8 cellular contexts compared by ENCODE assay signal in genomic region chr15:64825081-64825430, GRCh38. TPM values are rescaled to one million over a fixed set of nuclear protein-coding genes. Genes with fewer than 3 reads are reported as not detected.
DNase-seq lines count a peak whose midpoint lies in the region; FAIRE-seq and TF ChIP-seq lines count a peak whose summit lies in the region.

No MANE protein-coding gene starts in this region.

- H3K4me1 ChIP-seq in NT2/D1 (ENCODE audit: insufficient read depth, insufficient read length) = peaks cover 15% of the 10 kb centered on the region
- peaks cover 15% of the 10 kb centered on the region for H3K4me1 ChIP-seq in endothelial cell of umbilical vein (ENCODE audit: control insufficient read depth, extremely low read depth, insufficient read depth, low read length)
- H3K4me1 ChIP-seq in neuronal stem cell (ENCODE audit: control insufficient read depth in 2 of 2, insufficient read depth in 1 of 2, low read depth in 1 of 2, low read length in 2 of 2) = peaks cover 5 to 8% of the 10 kb centered on the region in 2 donors

- no peak overlapping the region for H3K14ac ChIP-seq in neuronal stem cell (ENCODE audit: low read length)

- peaks cover 30% of the 10 kb centered on the region for H3K4me1 Mint-ChIP-seq in T-helper 2 cell treated with Interferon-gamma antibody and Interleukin-4, amounts not matched to agents 5 μg/mL and 100 μg/mL, for 36 hours (ENCODE audit: low read depth)

- dilution Hi-C loops in endothelial cell of umbilical vein (cut with MboI; ENCODE audit: extremely low pct_ligation_motif_present, low sequenced_read_pairs) = no loop called here

- no peak overlapping the region for H2BK120ac ChIP-seq in neuronal stem cell (ENCODE audit: low read depth, low read length)

- peak overlapping the region; percentile 86 for H3K4me3 ChIP-seq in NT2/D1 (ENCODE audit: insufficient read length, low read depth)
- H3K4me3 ChIP-seq in endothelial cell of umbilical vein (replicated peaks in 1 of 3; ENCODE audit: insufficient read depth in 1 of 3, low read depth in 1 of 3, low read length in 3 of 3) = peak overlapping the region; percentile 39 to 73 (median 44)
- peak overlapping the region; percentile 79 to 94 for H3K4me3 ChIP-seq in neuronal stem cell (ENCODE audit: low read length in 2 of 2)

- H3K36me3 ChIP-seq in NT2/D1 (ENCODE audit: insufficient read depth, insufficient read length, low read length) (peaks cover 43% of the 10 kb centered on the region), endothelial cell of umbilical vein (ENCODE audit: control insufficient read depth in 2 of 2, extremely low read depth in 1 of 2, insufficient read depth in 2 of 2, low read length in 2 of 2) (no peaks in the 10 kb centered on the region), neuronal stem cell (replicated peaks in 1 of 2; ENCODE audit: control insufficient read depth in 2 of 2, insufficient read depth in 2 of 2, low read length in 2 of 2) (peaks cover 18 to 31% of the 10 kb centered on the region in 2 donors)

- FAIRE-seq in endothelial cell of umbilical vein (lab: Jason Lieb, UNC) = no peak

- H3K27ac ChIP-seq in endothelial cell of umbilical vein (ENCODE audit: insufficient read depth, low read depth, low read length) (no peak overlapping the region), neuronal stem cell (replicated peaks; ENCODE audit: low read length) (peak overlapping the region; percentile 29)

- TF ChIP-seq POLR2A in endothelial cell of umbilical vein (IDR thresholded peaks at IDR 0.05; ENCODE audit: low read depth, low read length) = no peak

- H3K23ac ChIP-seq in neuronal stem cell (ENCODE audit: low read depth, low read length, poor library complexity) = no peak overlapping the region

- no peak overlapping the region for H2BK12ac ChIP-seq in neuronal stem cell (ENCODE audit: low read length)

- H3K4me2 ChIP-seq in endothelial cell of umbilical vein (ENCODE audit: insufficient read depth, low read length) (peak overlapping the region; percentile 98), neuronal stem cell (ENCODE audit: insufficient read depth, low read length, poor library complexity, severe bottlenecking) (peak overlapping the region; percentile 84)

- peaks cover 10% of the 10 kb centered on the region for H3K79me2 ChIP-seq in endothelial cell of umbilical vein (ENCODE audit: control insufficient read depth, insufficient read depth, low read length)

- peak overlapping the region; percentile 95 for H3K27ac Mint-ChIP-seq in T-helper 2 cell treated with Interferon-gamma antibody and Interleukin-4, amounts not matched to agents 5 μg/mL and 100 μg/mL, for 36 hours

- H3K27me3 ChIP-seq in NT2/D1 (ENCODE audit: insufficient read depth, insufficient read length) (no peaks in the 10 kb centered on the region), endothelial cell of umbilical vein (ENCODE audit: control insufficient read depth in 2 of 2, insufficient read depth in 2 of 2, low read length in 2 of 2) (no peaks in the 10 kb centered on the region), neuronal stem cell (ENCODE audit: control insufficient read depth in 3 of 3, insufficient read depth in 3 of 3, low read depth in 1 of 3, low read length in 3 of 3) (peaks cover 0 to 4% (median 0%) of the 10 kb centered on the region in 3 experiments)

- H3K9me3 ChIP-seq in NT2/D1 (ENCODE audit: insufficient read depth, low read length) (no peaks in the 10 kb centered on the region), endothelial cell of umbilical vein (replicated peaks; ENCODE audit: control insufficient read depth, insufficient read depth, low read length) (no peaks in the 10 kb centered on the region), neuronal stem cell (replicated peaks in 1 of 2; ENCODE audit: control insufficient read depth in 2 of 2, insufficient read depth in 1 of 2, low read depth in 1 of 2, low read length in 2 of 2) (peaks cover 0 to 1% of the 10 kb centered on the region in 2 donors)

- H3K9ac ChIP-seq in NT2/D1 (ENCODE audit: insufficient read length, low read depth) (peak overlapping the region; percentile 94), endothelial cell of umbilical vein (replicated peaks; ENCODE audit: extremely low read depth, insufficient read depth, low read length) (peak overlapping the region; percentile 7), neuronal stem cell (ENCODE audit: low read depth, low read length, poor library complexity) (peak overlapping the region; percentile 78)

- H3K36me3 Mint-ChIP-seq in T-helper 2 cell treated with Interferon-gamma antibody and Interleukin-4, amounts not matched to agents 5 μg/mL and 100 μg/mL, for 36 hours (ENCODE audit: low read depth) = peaks cover 16% of the 10 kb centered on the region

- H3K18ac ChIP-seq in neuronal stem cell (ENCODE audit: low read length) = peak overlapping the region; percentile 4

- no peaks in the 10 kb centered on the region for H3K79me1 ChIP-seq in neuronal stem cell (ENCODE audit: low read depth, low read length)

- no peak overlapping the region for H2BK15ac ChIP-seq in neuronal stem cell (ENCODE audit: low read length)

- BruUV-seq in endothelial cell of umbilical vein (replicated peaks; lab: Mats Ljungman, UMichigan) = TSS peak; percentile 50

- H4K20me1 ChIP-seq in endothelial cell of umbilical vein (replicated peaks; ENCODE audit: control insufficient read depth, extremely low read depth, insufficient read depth, low read length) = no peaks in the 10 kb centered on the region

- no peak overlapping the region for H4K91ac ChIP-seq in neuronal stem cell (ENCODE audit: low read depth, low read length, poor library complexity)

- WGBS in neuronal stem cell (ENCODE audit: extremely low coverage in 2 of 2, insufficient read length in 2 of 2, insufficient replicate concordance in 1 of 2), 2 donors = no CpG with 5 or more reads among the region's 13 CpGs

- intact Hi-C loops in endothelial cell of umbilical vein (cut with micrococcal nuclease) = loop anchor here (1.0 kb wide), 1 partner anchor 16 kb away; the partner anchor contains the start of gene PLEKHO2
- intact Hi-C loops in posterior vena cava (cut with DNase I) = loop anchor here in 1 of 2 donors (5.0 kb wide), 1 partner anchor 472 kb away; the partner anchor contains the start of gene RNU5A-1

- POLR2A ChIA-PET in endothelial cell of umbilical vein (lab: Charles Lee) = interaction anchor here (0.7 to 1.1 kb wide), 4 partner anchors 10 to 90 kb away, joined by 3 to 8 read pairs (median 4); no protein-coding TSS in a partner anchor

- no peak overlapping the region for H4K8ac ChIP-seq in neuronal stem cell (ENCODE audit: low read depth, low read length)

- no peak for DNase-seq in T-helper 2 cell treated with Interferon-gamma antibody and Interleukin-4, amounts not matched to agents 5 μg/mL and 100 μg/mL, for 36 hours (ENCODE audit: low spot score)
- DNase-seq in T-helper 2 cell = no peak
- no peak for DNase-seq in NT2/D1 (ENCODE audit: low read depth, low spot score)
- no peak for DNase-seq in endothelial cell of umbilical vein (ENCODE audit: low read depth, low spot score)
- DNase-seq in neuronal stem cell (ENCODE audit: low spot score) = no peak
- no peak for DNase-seq in kidney tubule cell (ENCODE audit: low spot score)
- no peak for DNase-seq in posterior vena cava (ENCODE audit: low spot score)
- no peak for DNase-seq in GM19240 (ENCODE audit: insufficient read length, low spot score)

- H2AFZ ChIP-seq in endothelial cell of umbilical vein (ENCODE audit: low read depth, low read length) (peak overlapping the region; percentile 56), neuronal stem cell (ENCODE audit: low read length) (peak overlapping the region; percentile 88)

- H3K4me3 Mint-ChIP-seq in T-helper 2 cell treated with Interferon-gamma antibody and Interleukin-4, amounts not matched to agents 5 μg/mL and 100 μg/mL, for 36 hours = peak overlapping the region; percentile 98

- H2BK5ac ChIP-seq in neuronal stem cell (ENCODE audit: low read length) = no peak overlapping the region

- H3K27me3 Mint-ChIP-seq in T-helper 2 cell treated with Interferon-gamma antibody and Interleukin-4, amounts not matched to agents 5 μg/mL and 100 μg/mL, for 36 hours (ENCODE audit: low read depth) = no peaks in the 10 kb centered on the region

- H3K9me3 Mint-ChIP-seq in T-helper 2 cell treated with Interferon-gamma antibody and Interleukin-4, amounts not matched to agents 5 μg/mL and 100 μg/mL, for 36 hours = no peaks in the 10 kb centered on the region

- H3K9me1 ChIP-seq in endothelial cell of umbilical vein (replicated peaks; ENCODE audit: control insufficient read depth, extremely low read depth, insufficient read depth, low read length) = no peaks in the 10 kb centered on the region

- no peak overlapping the region for H3K4ac ChIP-seq in neuronal stem cell (ENCODE audit: low read length)

- CTCF ChIA-PET in endothelial cell of umbilical vein (lab: Charles Lee) = interaction anchor here (0.9 to 2.0 kb wide), 5 partner anchors 11 to 97 kb away, joined by 3 to 9 read pairs (median 4); no protein-coding TSS in a partner anchor

- H2AK5ac ChIP-seq in neuronal stem cell (ENCODE audit: low read depth, low read length) = no peak overlapping the region

- no peak for TF ChIP-seq CTCF in endothelial cell of umbilical vein (IDR thresholded peaks at IDR 0.05; ENCODE audit: extremely low read depth in 1 of 2, insufficient read depth in 1 of 2, low read depth in 1 of 2, low read length in 2 of 2)

RNA-seq across cellular contexts. Expression of gene PIF1, which starts 0.4 kb away (rescaled TPM):
- total RNA-seq in endothelial cell of umbilical vein (45.4 and 52.7 TPM in 2 replicates), posterior vena cava (1 to 10 TPM in 1 of 2 donors, under 1 TPM in 1; 0.95 to 1.9 TPM)
- polyA plus RNA-seq in endothelial cell of umbilical vein = 18.6 and 23.0 TPM in 2 replicates
- polyA plus RNA-seq in endothelial cell of umbilical vein (2011; cell fraction: cytosol; rRNA removed) = 7.8 and 18.1 TPM in 2 replicates
- 83.1 and 118 TPM in 2 replicates for polyA plus RNA-seq in endothelial cell of umbilical vein (2011; cell fraction: nucleus; rRNA removed)
- polyA plus RNA-seq in endothelial cell of umbilical vein (2012) = 5.3 and 10.0 TPM in 2 replicates
- polyA minus RNA-seq in endothelial cell of umbilical vein = 14.0 and 14.9 TPM in 2 replicates
- 12.5 TPM for polyA minus RNA-seq in endothelial cell of umbilical vein (2011; cell fraction: cytosol; rRNA and poly(A)+ RNA removed)
- polyA minus RNA-seq in endothelial cell of umbilical vein (2011; cell fraction: nucleus; rRNA and poly(A)+ RNA removed) = 19.1 and 19.6 TPM in 2 replicates
- polyA plus RNA-seq in neuronal stem cell (2013, experiment 1 of 2) = 38.9 TPM
- polyA plus RNA-seq in neuronal stem cell (2013, experiment 2 of 2) = 36.9 TPM

RNA-seq across cellular contexts. Expression of gene PLEKHO2, which starts 16.7 kb away (rescaled TPM):
- 20.7 and 24.9 TPM in 2 replicates for total RNA-seq in endothelial cell of umbilical vein
- polyA plus RNA-seq in endothelial cell of umbilical vein = 21.9 and 23.9 TPM in 2 replicates
- 17.5 and 20.2 TPM in 2 replicates for polyA plus RNA-seq in endothelial cell of umbilical vein (2011; cell fraction: cytosol; rRNA removed)
- 18.5 and 19.2 TPM in 2 replicates for polyA plus RNA-seq in endothelial cell of umbilical vein (2011; cell fraction: nucleus; rRNA removed)
- polyA plus RNA-seq in endothelial cell of umbilical vein (2012) = 15.5 and 18.0 TPM in 2 replicates
- polyA minus RNA-seq in endothelial cell of umbilical vein = 22.7 and 24.0 TPM in 2 replicates
- polyA minus RNA-seq in endothelial cell of umbilical vein (2011; cell fraction: cytosol; rRNA and poly(A)+ RNA removed) = 0.82 TPM
- polyA minus RNA-seq in endothelial cell of umbilical vein (2011; cell fraction: nucleus; rRNA and poly(A)+ RNA removed) = 9.4 and 10.0 TPM in 2 replicates
- 5.7 TPM for polyA plus RNA-seq in neuronal stem cell (2013, experiment 1 of 2)
- 6.0 TPM for polyA plus RNA-seq in neuronal stem cell (2013, experiment 2 of 2)
- total RNA-seq in posterior vena cava = 10 to 100 TPM; 40.9 to 50.1 TPM

RNA-seq across cellular contexts. Expression of gene RBPMS2, which starts 49.7 kb away (rescaled TPM):
- total RNA-seq in endothelial cell of umbilical vein = 7.6 and 7.8 TPM in 2 replicates
- 2.3 TPM in 2 replicates for polyA plus RNA-seq in endothelial cell of umbilical vein
- polyA plus RNA-seq in endothelial cell of umbilical vein (2011; cell fraction: cytosol; rRNA removed) = 2.9 and 3.0 TPM in 2 replicates
- 2.4 and 3.4 TPM in 2 replicates for polyA plus RNA-seq in endothelial cell of umbilical vein (2011; cell fraction: nucleus; rRNA removed)
- polyA plus RNA-seq in endothelial cell of umbilical vein (2012) = 3.6 and 8.3 TPM in 2 replicates
- polyA minus RNA-seq in endothelial cell of umbilical vein = 0.78 and 0.79 TPM in 2 replicates
- 0.82 TPM for polyA minus RNA-seq in endothelial cell of umbilical vein (2011; cell fraction: cytosol; rRNA and poly(A)+ RNA removed)
- polyA minus RNA-seq in endothelial cell of umbilical vein (2011; cell fraction: nucleus; rRNA and poly(A)+ RNA removed) = 1.4 and 1.5 TPM in 2 replicates
- 33.3 TPM for polyA plus RNA-seq in neuronal stem cell (2013, experiment 1 of 2)
- polyA plus RNA-seq in neuronal stem cell (2013, experiment 2 of 2) = 32.1 TPM
- total RNA-seq in posterior vena cava = 1 to 10 TPM; 5.3 to 9.4 TPM

Comparison
In these comparisons a context has a peak if more than half of its experiments do, and no peak if none do; other contexts are left out.
1. H3K9ac ChIP-seq: peak in every context shown above with its lines; median percentile 94 in NT2/D1; 78 in neuronal stem cell; 7 in endothelial cell of umbilical vein.
2. RNA of gene PIF1, which starts 0.4 kb away (total RNA-seq): 45.4 to 52.7 TPM in endothelial cell of umbilical vein; 0.95 to 1.9 TPM in posterior vena cava; every median in the first group is over 10 times any median in the second.
3. Peak in every context shown above with its lines, with median percentiles within 50 percentile points of each other: H3K4me3 ChIP-seq.